In genomic region chr11:116053538-116053919, GRCh38 we compare ENCODE assay signal across 13 cellular contexts.
"Had no signal": no experiment of that assay in that cellular context is flagged by ENCODE, and none has a peak within 500 bp of the region (broad histone marks: within the 10 kb centered on the region; RNA-seq: fewer than 3 reads in every experiment).

No MANE protein-coding gene starts in this region.

- H3K9ac ChIP-seq: parathyroid adenoma had no signal

- H3K27ac ChIP-seq: epithelial cell of prostate, neutrophil, parathyroid adenoma, sigmoid colon, thoracic aorta had no signal

- H3K79me2 ChIP-seq: parathyroid adenoma had no signal

- H3K4me1 ChIP-seq: parathyroid adenoma had no signal

- H3K4me3 ChIP-seq: lung, sigmoid colon, thoracic aorta had no signal

- H3K9me3 ChIP-seq: neutrophil, sigmoid colon, thoracic aorta had no signal

- H2AFZ ChIP-seq: parathyroid adenoma had no signal

- H3K27me3 ChIP-seq: neutrophil had no signal

- H3K36me3 ChIP-seq: neutrophil, sigmoid colon, thoracic aorta had no signal

- DNase-seq: activated CD4-positive, CD25-positive, alpha-beta regulatory T cell treated with anti-CD3 and anti-CD28 coated beads, Interleukin-2, amount 50 U/mL, for 72 hours; activated naive CD8-positive, alpha-beta T cell treated with anti-CD3 and anti-CD28 coated beads, Interleukin-2, amount 10 ng/mL, durations not matched to agents 7 days and 5 days; dermis blood vessel endothelial cell; left cardiac atrium; midbrain; sigmoid colon; stimulated activated CD4-positive, alpha-beta T cell treated with anti-CD3 and anti-CD28 coated beads, Interleukin-1b, Interleukin-23, amount 100 ng/mL, for 48 hours; T-helper 9 cell had no signal
